Comparison of ENCODE assay signal across 18 cellular contexts in genomic region chr22:37679670-37680069, GRCh38. TPM values are rescaled to one million over a fixed set of nuclear protein-coding genes. Genes with fewer than 3 reads are reported as not detected.
DNase-seq lines count a peak whose midpoint lies in the region; ATAC-seq, FAIRE-seq and TF ChIP-seq lines count a peak whose summit lies in the region.
"Had no signal": no experiment of that assay in that cellular context is flagged by ENCODE, and none has a peak within 500 bp of the region (broad histone marks: within the 10 kb centered on the region; RNA-seq: fewer than 3 reads in every experiment).

No MANE protein-coding gene starts in this region.

- intact Hi-C loops in CD8-positive, alpha-beta T cell (cut with DNase I, micrococcal nuclease), result loop anchor here in 1 of 2 experiments (10.0 kb wide), 1 partner anchor 195 kb away; the partner anchor contains the start of gene MFNG
- intact Hi-C loops in endothelial cell of umbilical vein (cut with micrococcal nuclease), result loop anchor here (2.0 to 5.0 kb wide), 3 partner anchors 113 to 141 kb away; partner anchors contain the start of gene CDC42EP1

- CTCF ChIA-PET in CD8-positive, alpha-beta T cell (lab: Charles Lee), result interaction anchor here (1.5 to 64.7 kb wide), 3 partner anchors 16 to 87 kb away, joined by 3 to 2176 read pairs (median 323); partner anchors contain the start of genes GGA1, PDXP and SH3BP1
- CTCF ChIA-PET in T-cell (lab: Charles Lee) (interaction anchor here (0.6 to 8.6 kb wide), 5 partner anchors 16 to 47 kb away, joined by 3 to 61 read pairs (median 3); partner anchors contain the start of gene PDXP (in 1 of the 2)), endothelial cell of umbilical vein (lab: Charles Lee) (interaction anchor here (0.9 to 8.7 kb wide), 7 partner anchors 8 to 72 kb away, joined by 3 to 307 read pairs (median 13); partner anchors contain the start of genes GGA1 and PDXP)

- H3K4me1 Mint-ChIP-seq in CD8-positive, alpha-beta T cell (ENCODE audit: low read depth), result peaks cover 37% of the 10 kb centered on the region
- H3K4me1 Mint-ChIP-seq in T-cell (peaks cover 26 to 40% (median 37%) of the 10 kb centered on the region in 3 donors), osteocyte (ENCODE audit: unreplicated experiment) (peaks cover 41% of the 10 kb centered on the region)

- H3K9me3 Mint-ChIP-seq in CD8-positive, alpha-beta T cell, result no peaks in the 10 kb centered on the region
- H3K9me3 Mint-ChIP-seq in T-cell, result no peaks in the 10 kb centered on the region
- no peaks in the 10 kb centered on the region for H3K9me3 Mint-ChIP-seq in osteocyte (ENCODE audit: unreplicated experiment)

- FAIRE-seq in endothelial cell of umbilical vein (lab: Jason Lieb, UNC), result peak; percentile 38
- FAIRE-seq: bronchial epithelial cell had no signal

- no peaks in the 10 kb centered on the region for H3K36me3 ChIP-seq in CD8-positive, alpha-beta T cell (ENCODE audit: insufficient read depth, low read length)
- peaks cover 7 to 8% of the 10 kb centered on the region in 2 experiments for H3K36me3 ChIP-seq in endothelial cell of umbilical vein (ENCODE audit: control insufficient read depth in 2 of 2, extremely low read depth in 1 of 2, insufficient read depth in 2 of 2, low read length in 2 of 2)

- no peak for DNase-seq in CD8-positive, alpha-beta T cell
- DNase-seq in T-cell (no peak), endothelial cell of umbilical vein (ENCODE audit: low read depth, low spot score) (no peak), osteocyte (ENCODE audit: extremely low spot score, unreplicated experiment) (no peak), A172 (ENCODE audit: low spot score) (no peak), Kasumi-1 (lab: John Stamatoyannopoulos, UW) (no peak), amygdala (lab: John Stamatoyannopoulos, UW) (no peak)
- DNase-seq: activated CD4-positive, alpha-beta T cell treated with anti-CD3 and anti-CD28 coated beads for 4 hours; activated effector memory CD4-positive, alpha-beta T cell treated with anti-CD3 and anti-CD28 coated beads, Interleukin-2, amount 50 U/mL, for 16 hours; effector CD4-positive, alpha-beta T cell; NCI-H1417; NCI-H2227 treated with DMSO at 0.1 percent for 48 hours; retina; SHP77 treated with DMSO at 0.1 percent for 48 hours had no signal

- no peaks in the 10 kb centered on the region for H3K27me3 ChIP-seq in CD8-positive, alpha-beta T cell (ENCODE audit: insufficient read depth, low read length)
- H3K27me3 ChIP-seq in endothelial cell of umbilical vein (ENCODE audit: control insufficient read depth in 2 of 2, insufficient read depth in 2 of 2, low read length in 2 of 2), result no peaks in the 10 kb centered on the region

- TF ChIP-seq CTCF in CD8-positive, alpha-beta T cell (IDR thresholded peaks at IDR 0.05), result no peak
- TF ChIP-seq CTCF in endothelial cell of umbilical vein (IDR thresholded peaks at IDR 0.05; ENCODE audit: extremely low read depth in 1 of 2, insufficient read depth in 1 of 2, low read depth in 1 of 2, low read length in 2 of 2) (no peak), osteocyte (IDR thresholded peaks at IDR 0.05) (no peak)

- no peak for ATAC-seq in CD8-positive, alpha-beta T cell
- no peak for ATAC-seq in T-cell (replicated peaks in 1 of 4)
- ATAC-seq: left lobe of liver had no signal

- no peak overlapping the region for H2AFZ ChIP-seq in endothelial cell of umbilical vein (ENCODE audit: low read depth, low read length)

- H3K9me3 ChIP-seq in CD8-positive, alpha-beta T cell (ENCODE audit: low read length), result no peaks in the 10 kb centered on the region
- no peaks in the 10 kb centered on the region for H3K9me3 ChIP-seq in endothelial cell of umbilical vein (replicated peaks; ENCODE audit: control insufficient read depth, insufficient read depth, low read length)
- H3K9me3 ChIP-seq: thoracic aorta had no signal

- H3K4me2 ChIP-seq in endothelial cell of umbilical vein (ENCODE audit: insufficient read depth, low read length), result no peak overlapping the region

- POLR2A ChIA-PET in CD8-positive, alpha-beta T cell (lab: Charles Lee), result interaction anchor here (0.8 to 4.3 kb wide), 2 partner anchors 21 to 54 kb away, joined by 4 to 37 read pairs; partner anchors contain the start of gene PDXP
- POLR2A ChIA-PET in T-cell (lab: Charles Lee), result no interaction called here
- POLR2A ChIA-PET in endothelial cell of umbilical vein (lab: Charles Lee), result no interaction called here

- H3K36me3 Mint-ChIP-seq in CD8-positive, alpha-beta T cell, result peaks cover 4% of the 10 kb centered on the region
- no peaks in the 10 kb centered on the region for H3K36me3 Mint-ChIP-seq in T-cell
- peaks cover 10% of the 10 kb centered on the region for H3K36me3 Mint-ChIP-seq in osteocyte (ENCODE audit: unreplicated experiment)

- no peaks in the 10 kb centered on the region for H3K9me1 ChIP-seq in endothelial cell of umbilical vein (replicated peaks; ENCODE audit: control insufficient read depth, extremely low read depth, insufficient read depth, low read length)

- H3K4me3 Mint-ChIP-seq in CD8-positive, alpha-beta T cell, result no peak overlapping the region
- H3K4me3 Mint-ChIP-seq in T-cell (peak overlapping the region in 2 of 3 donors; percentile 9 to 34), osteocyte (ENCODE audit: unreplicated experiment) (peak overlapping the region; percentile 57)

- H3K27ac ChIP-seq in CD8-positive, alpha-beta T cell (ENCODE audit: low read depth, low read length), result no peak overlapping the region
- no peak overlapping the region for H3K27ac ChIP-seq in endothelial cell of umbilical vein (ENCODE audit: insufficient read depth, low read depth, low read length)

- TF ChIP-seq POLR2A in endothelial cell of umbilical vein (IDR thresholded peaks at IDR 0.05; ENCODE audit: low read depth, low read length), result no peak

- H3K79me2 ChIP-seq in endothelial cell of umbilical vein (ENCODE audit: control insufficient read depth, insufficient read depth, low read length), result peaks cover 28% of the 10 kb centered on the region

- BruUV-seq in endothelial cell of umbilical vein (replicated peaks; lab: Mats Ljungman, UMichigan), result no TSS peak

- H4K20me1 ChIP-seq in endothelial cell of umbilical vein (replicated peaks; ENCODE audit: control insufficient read depth, extremely low read depth, insufficient read depth, low read length), result no peaks in the 10 kb centered on the region

- dilution Hi-C loops in endothelial cell of umbilical vein (cut with MboI; ENCODE audit: extremely low pct_ligation_motif_present, low sequenced_read_pairs), result no loop called here

- no peaks in the 10 kb centered on the region for H3K27me3 Mint-ChIP-seq in CD8-positive, alpha-beta T cell (ENCODE audit: low read depth)
- H3K27me3 Mint-ChIP-seq in T-cell (no peaks in the 10 kb centered on the region), osteocyte (ENCODE audit: unreplicated experiment) (no peaks in the 10 kb centered on the region)

- H3K4me1 ChIP-seq in CD8-positive, alpha-beta T cell (ENCODE audit: insufficient read depth, low read length), result peaks cover 32% of the 10 kb centered on the region
- peaks cover 9% of the 10 kb centered on the region for H3K4me1 ChIP-seq in endothelial cell of umbilical vein (ENCODE audit: control insufficient read depth, extremely low read depth, insufficient read depth, low read length)

- H3K4me3 ChIP-seq in CD8-positive, alpha-beta T cell (ENCODE audit: low read depth, low read length), result no peak overlapping the region
- H3K4me3 ChIP-seq in endothelial cell of umbilical vein (replicated peaks in 1 of 3; ENCODE audit: insufficient read depth in 1 of 3, low read depth in 1 of 3, low read length in 3 of 3), result no peak overlapping the region
- H3K4me3 ChIP-seq: thoracic aorta had no signal

- H3K27ac Mint-ChIP-seq in CD8-positive, alpha-beta T cell, result peak overlapping the region; percentile 71
- H3K27ac Mint-ChIP-seq in T-cell (peak overlapping the region; percentile 39 to 69), osteocyte (ENCODE audit: unreplicated experiment) (peak overlapping the region; percentile 38)

- no peak overlapping the region for H3K9ac ChIP-seq in endothelial cell of umbilical vein (replicated peaks; ENCODE audit: extremely low read depth, insufficient read depth, low read length)

RNA-seq across cellular contexts. Expression of gene LGALS1, which starts 4.2 kb away (rescaled TPM):
- 10 to 100 TPM; 20.8 to 29.4 TPM for total RNA-seq in CD8-positive, alpha-beta T cell
- 100 to 1,000 TPM in 2 of 5 donors, 10 to 100 TPM in 3; 39.5 to 206 (median 99.2) TPM for total RNA-seq in T-cell
- 2,698 and 3,340 TPM in 2 replicates for total RNA-seq in endothelial cell of umbilical vein
- polyA plus RNA-seq in endothelial cell of umbilical vein, result 13,642 and 14,745 TPM in 2 replicates
- polyA plus RNA-seq in endothelial cell of umbilical vein (2011; cell fraction: cytosol; rRNA removed), result 7,658 and 7,748 TPM in 2 replicates
- polyA plus RNA-seq in endothelial cell of umbilical vein (2011; cell fraction: nucleus; rRNA removed), result 1,908 and 1,936 TPM in 2 replicates
- 4,419 and 5,787 TPM in 2 replicates for polyA plus RNA-seq in endothelial cell of umbilical vein (2012)
- polyA minus RNA-seq in endothelial cell of umbilical vein, result 3,664 and 4,504 TPM in 2 replicates
- polyA minus RNA-seq in endothelial cell of umbilical vein (2011; cell fraction: cytosol; rRNA and poly(A)+ RNA removed), result 162 TPM
- polyA minus RNA-seq in endothelial cell of umbilical vein (2011; cell fraction: nucleus; rRNA and poly(A)+ RNA removed), result 352 and 404 TPM in 2 replicates
- 1,199 and 1,246 TPM in 2 replicates for total RNA-seq in osteocyte
- total RNA-seq in A172 (2014; rRNA removed; shearing (Covaris generic)), result 3,374 and 3,537 TPM in 2 replicates

RNA-seq across cellular contexts. Expression of gene NOL12, which starts 6.5 kb away (rescaled TPM):
- 10 to 100 TPM; 25.1 to 29.1 TPM for total RNA-seq in CD8-positive, alpha-beta T cell
- total RNA-seq in T-cell, result 10 to 100 TPM; 29.2 to 52.4 (median 47.5) TPM
- 29.1 and 31.5 TPM in 2 replicates for total RNA-seq in endothelial cell of umbilical vein
- polyA plus RNA-seq in endothelial cell of umbilical vein, result 22.0 and 23.2 TPM in 2 replicates
- 28.0 and 29.6 TPM in 2 replicates for polyA plus RNA-seq in endothelial cell of umbilical vein (2011; cell fraction: cytosol; rRNA removed)
- polyA plus RNA-seq in endothelial cell of umbilical vein (2011; cell fraction: nucleus; rRNA removed), result 38.0 and 54.7 TPM in 2 replicates
- polyA plus RNA-seq in endothelial cell of umbilical vein (2012), result 14.6 and 17.9 TPM in 2 replicates
- 11.6 and 13.0 TPM in 2 replicates for polyA minus RNA-seq in endothelial cell of umbilical vein
- polyA minus RNA-seq in endothelial cell of umbilical vein (2011; cell fraction: cytosol; rRNA and poly(A)+ RNA removed), result 10.0 TPM
- polyA minus RNA-seq in endothelial cell of umbilical vein (2011; cell fraction: nucleus; rRNA and poly(A)+ RNA removed), result 8.0 and 12.8 TPM in 2 replicates
- total RNA-seq in osteocyte, result 18.5 and 22.7 TPM in 2 replicates
- 24.2 and 56.1 TPM in 2 replicates for total RNA-seq in A172 (2014; rRNA removed; shearing (Covaris generic))

RNA-seq across cellular contexts. Expression of gene TRIOBP, which starts 17.2 kb away (rescaled TPM):
- 1 to 10 TPM; 7.3 to 7.4 TPM for total RNA-seq in CD8-positive, alpha-beta T cell
- total RNA-seq in T-cell (10 to 100 TPM; 14.5 to 36.8 (median 31.1) TPM), endothelial cell of umbilical vein (104 TPM in 2 replicates), osteocyte (103 and 105 TPM in 2 replicates)
- 53.8 and 60.6 TPM in 2 replicates for polyA plus RNA-seq in endothelial cell of umbilical vein
- polyA plus RNA-seq in endothelial cell of umbilical vein (2011; cell fraction: cytosol; rRNA removed), result 63.6 and 79.0 TPM in 2 replicates
- polyA plus RNA-seq in endothelial cell of umbilical vein (2011; cell fraction: nucleus; rRNA removed), result 47.6 and 54.0 TPM in 2 replicates
- polyA plus RNA-seq in endothelial cell of umbilical vein (2012), result 54.5 and 57.2 TPM in 2 replicates
- 107 and 137 TPM in 2 replicates for polyA minus RNA-seq in endothelial cell of umbilical vein
- 14.3 TPM for polyA minus RNA-seq in endothelial cell of umbilical vein (2011; cell fraction: cytosol; rRNA and poly(A)+ RNA removed)
- polyA minus RNA-seq in endothelial cell of umbilical vein (2011; cell fraction: nucleus; rRNA and poly(A)+ RNA removed), result 37.7 and 39.5 TPM in 2 replicates
- 41.4 and 43.4 TPM in 2 replicates for total RNA-seq in A172 (2014; rRNA removed; shearing (Covaris generic))

RNA-seq across cellular contexts. Expression of gene PDXP, which starts 21.1 kb away (rescaled TPM):
- 1 to 10 TPM; 2.4 to 3.2 TPM for total RNA-seq in CD8-positive, alpha-beta T cell
- total RNA-seq in T-cell, result 10 to 100 TPM in 3 of 5 donors, 1 to 10 TPM in 2; 3.1 to 11.3 (median 10.7) TPM
- total RNA-seq in endothelial cell of umbilical vein, result 14.8 and 18.0 TPM in 2 replicates
- polyA plus RNA-seq in endothelial cell of umbilical vein, result 20.0 and 22.6 TPM in 2 replicates
- polyA plus RNA-seq in endothelial cell of umbilical vein (2011; cell fraction: cytosol; rRNA removed), result 17.7 and 18.2 TPM in 2 replicates
- 6.1 and 6.5 TPM in 2 replicates for polyA plus RNA-seq in endothelial cell of umbilical vein (2011; cell fraction: nucleus; rRNA removed)
- polyA plus RNA-seq in endothelial cell of umbilical vein (2012), result 10.5 and 13.7 TPM in 2 replicates
- 9.2 and 10.3 TPM in 2 replicates for polyA minus RNA-seq in endothelial cell of umbilical vein
- polyA minus RNA-seq in endothelial cell of umbilical vein (2011; cell fraction: cytosol; rRNA and poly(A)+ RNA removed), result 29.8 TPM
- 2.7 and 4.6 TPM in 2 replicates for polyA minus RNA-seq in endothelial cell of umbilical vein (2011; cell fraction: nucleus; rRNA and poly(A)+ RNA removed)
- 16.5 and 16.6 TPM in 2 replicates for total RNA-seq in osteocyte
- 10.8 and 11.7 TPM in 2 replicates for total RNA-seq in A172 (2014; rRNA removed; shearing (Covaris generic))

RNA-seq across cellular contexts. Expression of gene SH3BP1, which starts 40.2 kb away (rescaled TPM):
- 10 to 100 TPM; 51.5 to 52.9 TPM for total RNA-seq in CD8-positive, alpha-beta T cell
- total RNA-seq in T-cell (100 to 1,000 TPM in 1 of 5 donors, 10 to 100 TPM in 4; 91.3 to 111 (median 93.6) TPM), endothelial cell of umbilical vein (2.8 and 4.3 TPM in 2 replicates), osteocyte (6.9 and 8.3 TPM in 2 replicates)
- polyA plus RNA-seq in endothelial cell of umbilical vein, result 2.3 and 4.2 TPM in 2 replicates
- 4.8 and 5.9 TPM in 2 replicates for polyA plus RNA-seq in endothelial cell of umbilical vein (2011; cell fraction: cytosol; rRNA removed)
- polyA plus RNA-seq in endothelial cell of umbilical vein (2011; cell fraction: nucleus; rRNA removed), result 7.6 and 9.2 TPM in 2 replicates
- 9.5 and 10.4 TPM in 2 replicates for polyA plus RNA-seq in endothelial cell of umbilical vein (2012)
- 5.3 and 7.2 TPM in 2 replicates for polyA minus RNA-seq in endothelial cell of umbilical vein
- not detected for polyA minus RNA-seq in endothelial cell of umbilical vein (2011; cell fraction: cytosol; rRNA and poly(A)+ RNA removed)
- 1.5 and 3.1 TPM in 2 replicates for polyA minus RNA-seq in endothelial cell of umbilical vein (2011; cell fraction: nucleus; rRNA and poly(A)+ RNA removed)
- 0.07 TPM in 1 of 2 replicates, not detected in the other for total RNA-seq in A172 (2014; rRNA removed; shearing (Covaris generic))
- total RNA-seq: myocyte had no signal
